ENCODE assay signal across 8 cellular contexts in the genomic region with DNA sequence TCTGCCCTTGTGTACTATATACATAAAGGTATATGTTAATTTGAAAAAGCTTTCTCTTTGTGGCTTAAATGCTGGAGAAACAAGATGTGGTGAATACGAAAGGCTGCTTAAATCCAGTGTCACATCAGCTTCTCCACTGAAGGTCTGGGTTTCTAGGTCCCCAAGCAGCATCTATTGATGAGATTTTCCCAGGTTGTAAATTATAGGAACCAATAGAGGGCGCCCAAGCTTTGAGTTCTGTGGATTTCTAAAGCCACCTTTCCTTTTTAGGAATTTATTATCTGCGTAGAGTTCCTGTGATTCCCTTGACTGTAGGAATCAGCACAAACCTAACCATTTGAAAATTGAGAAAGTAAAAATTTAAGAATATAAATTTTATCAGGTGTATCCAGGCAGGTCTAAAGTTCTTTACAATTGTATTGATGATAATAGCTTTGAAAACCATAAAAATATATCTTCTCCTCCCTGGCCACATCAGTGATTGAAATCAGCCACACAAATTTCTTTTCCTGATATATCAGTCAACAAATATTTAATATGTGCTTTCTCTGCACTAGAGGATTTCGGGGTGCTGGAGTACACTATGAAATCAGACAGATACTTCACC.
DNase-seq lines count a peak whose midpoint lies in the region; ATAC-seq, FAIRE-seq and TF ChIP-seq lines count a peak whose summit lies in the region.

No MANE protein-coding gene starts in this region.

- H3K36me3 ChIP-seq in OCI-LY1 (ENCODE audit: insufficient read depth, low read length) (no peaks in the 10 kb centered on the region), esophagus muscularis mucosa (no peaks in the 10 kb centered on the region), gastrocnemius medialis (no peaks in the 10 kb centered on the region)

- TF ChIP-seq POLR2A in esophagus muscularis mucosa (IDR thresholded peaks at IDR 0.05; ENCODE audit: low read depth) (no peak), gastrocnemius medialis (IDR thresholded peaks at IDR 0.05) (no peak)

- no peaks in the 10 kb centered on the region for H3K9me2 ChIP-seq in OCI-LY1 (ENCODE audit: low read depth, low read length)

- peak; percentile 8 for FAIRE-seq in G401.6 (lab: Jason Lieb, UNC)

- H3K9me3 ChIP-seq in OCI-LY1 (ENCODE audit: low read length) (no peaks in the 10 kb centered on the region), esophagus muscularis mucosa (no peaks in the 10 kb centered on the region), gastrocnemius medialis (no peaks in the 10 kb centered on the region)

- no peaks in the 10 kb centered on the region for H3K36me3 Mint-ChIP-seq in activated T-cell treated with anti-CD3 and anti-CD28 coated beads, Interleukin-2, amount 50 U/mL, for 4 hours (ENCODE audit: insufficient read depth)

- no peaks in the 10 kb centered on the region for H3K79me2 ChIP-seq in OCI-LY1 (ENCODE audit: insufficient read depth, low read length)

- H3K27me3 Mint-ChIP-seq in activated T-cell treated with anti-CD3 and anti-CD28 coated beads, Interleukin-2, amount 50 U/mL, for 4 hours (ENCODE audit: low read depth): no peaks in the 10 kb centered on the region

- WGBS in esophagus muscularis mucosa: 34% methylated on average over 4 of the region's 4 CpGs

- no peaks in the 10 kb centered on the region for H3K4me1 Mint-ChIP-seq in activated T-cell treated with anti-CD3 and anti-CD28 coated beads, Interleukin-2, amount 50 U/mL, for 4 hours (ENCODE audit: low read depth)

- no peak overlapping the region for H3K4me3 Mint-ChIP-seq in activated T-cell treated with anti-CD3 and anti-CD28 coated beads, Interleukin-2, amount 50 U/mL, for 4 hours

- TF ChIP-seq EP300 in esophagus muscularis mucosa (IDR thresholded peaks at IDR 0.05): no peak

- in situ Hi-C loops in gastrocnemius medialis (cut with MboI; ENCODE audit: low sequenced_read_pairs in 4 of 4): loop anchor here (10.0 to 25.0 kb wide), 6 partner anchors 131 to 472 kb away; no protein-coding TSS in a partner anchor

- H3K27me3 ChIP-seq in OCI-LY1 (ENCODE audit: insufficient read depth, low read length): no peaks in the 10 kb centered on the region
- no peaks in the 10 kb centered on the region for H3K27me3 ChIP-seq in esophagus muscularis mucosa
- no peaks in the 10 kb centered on the region for H3K27me3 ChIP-seq in gastrocnemius medialis

- ATAC-seq in gastrocnemius medialis: no peak
- no peak for ATAC-seq in activated T-cell treated with anti-CD3 and anti-CD28 coated beads, Interleukin-2, amount 50 U/mL, for 4 hours

- H4K20me1 ChIP-seq in OCI-LY1 (ENCODE audit: insufficient read depth, low read length): no peaks in the 10 kb centered on the region

- peak; percentile 88 for TF ChIP-seq CTCF in 22Rv1 (IDR thresholded peaks at IDR 0.05)
- peak; percentile 60 for TF ChIP-seq CTCF in OCI-LY1 (IDR thresholded peaks at IDR 0.05; ENCODE audit: low read length)
- TF ChIP-seq CTCF in esophagus muscularis mucosa (IDR thresholded peaks at IDR 0.05): peak; percentile 49 to 62 (median 55)
- peak in 3 of 5 experiments; percentile 23 to 43 (median 36) for TF ChIP-seq CTCF in gastrocnemius medialis (IDR thresholded peaks at IDR 0.05 in 4 of 5, conservative IDR thresholded peaks at IDR 0.05 in 1 of 5)

- DNase-seq in esophagus muscularis mucosa (ENCODE audit: extremely low spot score) (no peak), gastrocnemius medialis (no peak), activated T-cell treated with anti-CD3 and anti-CD28 coated beads for 4 hours (no peak), UCSD-AML1 (lab: John Stamatoyannopoulos, UW; ENCODE audit: unreplicated experiment) (no peak)
- DNase-seq in activated T-cell treated with anti-CD3 and anti-CD28 coated beads, Interleukin-2, amount 50 U/mL, for 4 hours: no peak

- no peaks in the 10 kb centered on the region; the same call in 1 of the 2 replicates for H3F3A ChIP-seq in OCI-LY1 (ENCODE audit: insufficient read depth, low read length)

- H3K4me3 ChIP-seq in OCI-LY1 (ENCODE audit: low read depth, low read length, poor library complexity, severe bottlenecking): no peak overlapping the region
- no peak overlapping the region for H3K4me3 ChIP-seq in esophagus muscularis mucosa
- H3K4me3 ChIP-seq in gastrocnemius medialis: no peak overlapping the region

- no peaks in the 10 kb centered on the region for H3K9me3 Mint-ChIP-seq in activated T-cell treated with anti-CD3 and anti-CD28 coated beads, Interleukin-2, amount 50 U/mL, for 4 hours

- H3K9ac ChIP-seq in OCI-LY1 (ENCODE audit: low read length): no peak overlapping the region

- H3K4me1 ChIP-seq in OCI-LY1 (ENCODE audit: insufficient read depth, low read length, severe bottlenecking) (no peaks in the 10 kb centered on the region), esophagus muscularis mucosa (peaks cover 0 to 4% (median 0%) of the 10 kb centered on the region in 4 donors), gastrocnemius medialis (no peaks in the 10 kb centered on the region)

- H2AFZ ChIP-seq in OCI-LY1 (ENCODE audit: low read length): no peak overlapping the region

- H3K4me2 ChIP-seq in OCI-LY1 (ENCODE audit: low read length): no peak overlapping the region

- H3K27ac ChIP-seq in 22Rv1: no peak overlapping the region
- no peak overlapping the region for H3K27ac ChIP-seq in OCI-LY1 (ENCODE audit: low read depth, low read length, poor library complexity, severe bottlenecking)
- H3K27ac ChIP-seq in esophagus muscularis mucosa (replicated peaks in 1 of 4): no peak overlapping the region
- no peak overlapping the region for H3K27ac ChIP-seq in gastrocnemius medialis

- intact Hi-C loops in esophagus muscularis mucosa (cut with DNase I) (loop anchor here (10.0 kb wide), 1 partner anchor 459 kb away; no protein-coding TSS in a partner anchor), gastrocnemius medialis (cut with DNase I; ENCODE audit: low total_unique reads) (loop anchor here (5.0 kb wide), 2 partner anchors 182 to 457 kb away; no protein-coding TSS in a partner anchor)

Comparison
In these comparisons a context has a peak if more than half of its experiments do, and no peak if none do; other contexts are left out.
1. CTCF ChIP-seq: peak in every context shown above with its lines; median percentile 88 in 22Rv1; 60 in OCI-LY1; 55 in esophagus muscularis mucosa; 36 in gastrocnemius medialis.